In the genomic region with DNA sequence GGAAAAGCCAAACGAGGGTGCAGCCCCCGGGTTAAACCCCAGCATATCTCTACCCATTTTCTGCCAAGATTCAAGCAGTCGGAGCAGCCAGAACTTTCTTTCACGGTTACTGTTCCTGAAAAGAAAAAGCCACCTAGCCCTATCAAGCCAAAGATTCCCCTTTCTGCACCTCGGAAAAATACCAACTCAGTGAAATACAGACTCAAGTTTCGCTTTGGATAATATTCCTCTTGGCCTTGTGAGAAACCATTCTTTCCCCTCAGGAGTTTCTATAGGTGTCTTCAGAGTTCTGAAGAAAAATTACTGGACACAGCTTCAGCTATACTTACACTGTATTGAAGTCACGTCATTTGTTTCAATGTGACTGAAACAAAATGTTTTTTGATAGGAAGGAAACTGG, we compare ENCODE assay signal across 32 cellular contexts. TPM values are rescaled to one million over a fixed set of nuclear protein-coding genes. Genes with fewer than 3 reads are reported as not detected.
"Had no signal": no experiment of that assay in that cellular context is flagged by ENCODE, and none has a peak within 500 bp of the region (broad histone marks: within the 10 kb centered on the region; RNA-seq: fewer than 3 reads in every experiment).

No MANE protein-coding gene starts in this region.

- H3K4me1 ChIP-seq: right lobe of liver, stomach, thyroid gland, upper lobe of left lung, vagina had no signal

- ATAC-seq: activated CD4-positive, alpha-beta T cell treated with anti-CD3 and anti-CD28 coated beads for 36 hours; activated CD8-positive, alpha-beta memory T cell treated with anti-CD3 and anti-CD28 coated beads, Interleukin-2, amount 10 ng/mL, durations not matched to agents 7 days and 5 days; activated CD8-positive, alpha-beta T cell treated with anti-CD3 and anti-CD28 coated beads, Interleukin-2, amount 10 ng/mL, durations not matched to agents 7 days and 5 days; activated naive CD8-positive, alpha-beta T cell treated with anti-CD3 and anti-CD28 coated beads, Interleukin-2, amount 50 U/mL, for 24 hours; left colon; naive thymus-derived CD8-positive, alpha-beta T cell; right lobe of liver; stimulated activated naive B cell treated with anti-CD40 and anti-IgM and Interleukin-4, amounts not matched to agents 10 μg/mL and 1 μg/mL and 100 μg/mL, for 72 hours had no signal

- H3K9me3 ChIP-seq: right lobe of liver, stomach, thyroid gland, upper lobe of left lung, vagina had no signal

- FAIRE-seq: bronchial epithelial cell, small intestine had no signal

- H3K4me3 ChIP-seq: right lobe of liver, stomach, thyroid gland, upper lobe of left lung, vagina had no signal

- H3K27ac ChIP-seq: right lobe of liver, stomach, thyroid gland, upper lobe of left lung, vagina had no signal

- H3K27me3 ChIP-seq: thyroid gland, upper lobe of left lung, vagina had no signal

- DNase-seq: activated CD4-positive, alpha-beta T cell treated with anti-CD3 and anti-CD28 coated beads for 36 hours; activated CD4-positive, CD25-positive, alpha-beta regulatory T cell; activated CD8-positive, alpha-beta memory T cell treated with anti-CD3 and anti-CD28 coated beads, Interleukin-2, amount 10 ng/mL, durations not matched to agents 7 days and 5 days; activated CD8-positive, alpha-beta T cell treated with anti-CD3 and anti-CD28 coated beads, Interleukin-2, amount 10 ng/mL, durations not matched to agents 7 days and 5 days; activated naive CD8-positive, alpha-beta T cell treated with anti-CD3 and anti-CD28 coated beads, Interleukin-2, amount 50 U/mL, for 24 hours; activated T-cell treated with anti-CD3 and anti-CD28 coated beads, Interleukin-2, amount 50 U/mL, for 48 hours; dermis blood vessel endothelial cell; effector CD4-positive, alpha-beta T cell; foreskin fibroblast; head of caudate nucleus; hippocampal formation; immature natural killer cell; kidney; left colon; mammary epithelial cell; naive thymus-derived CD8-positive, alpha-beta T cell; nucleus accumbens; posterior cingulate gyrus; right lobe of liver; small intestine; stimulated activated CD4-positive, alpha-beta T cell treated with anti-CD3 and anti-CD28 coated beads, Interleukin-1b, Interleukin-23, amount 100 ng/mL, for 48 hours; stimulated activated CD4-positive, alpha-beta T cell treated with anti-CD3 and anti-CD28 coated beads, Interleukin-4, amount 100 ng/mL, for 4 hours; stimulated activated naive B cell treated with anti-CD40 and anti-IgM and Interleukin-4, amounts not matched to agents 10 μg/mL and 1 μg/mL and 100 μg/mL, for 72 hours; stomach; thyroid gland; upper lobe of left lung had no signal

- H3K36me3 ChIP-seq: right lobe of liver, stomach, thyroid gland, upper lobe of left lung, vagina had no signal

RNA-seq across cellular contexts. Expression of gene FGF5, which starts 20.0 kb away (rescaled TPM):
- total RNA-seq: activated CD4-positive, alpha-beta T cell treated with anti-CD3 and anti-CD28 coated beads for 36 hours; activated CD8-positive, alpha-beta memory T cell treated with anti-CD3 and anti-CD28 coated beads, Interleukin-2, amount 10 ng/mL, durations not matched to agents 7 days and 5 days; activated CD8-positive, alpha-beta T cell treated with anti-CD3 and anti-CD28 coated beads, Interleukin-2, amount 10 ng/mL, durations not matched to agents 7 days and 5 days; liver; naive thymus-derived CD8-positive, alpha-beta T cell; neural crest cell; right lobe of liver; thyroid gland; upper lobe of left lung; vagina had no signal
- polyA plus RNA-seq: immature natural killer cell; naive thymus-derived CD8-positive, alpha-beta T cell; stomach had no signal

RNA-seq across cellular contexts. Expression of gene CFAP299, which starts 49.1 kb away (rescaled TPM):
- total RNA-seq: activated CD4-positive, alpha-beta T cell treated with anti-CD3 and anti-CD28 coated beads for 36 hours; activated CD8-positive, alpha-beta memory T cell treated with anti-CD3 and anti-CD28 coated beads, Interleukin-2, amount 10 ng/mL, durations not matched to agents 7 days and 5 days; activated CD8-positive, alpha-beta T cell treated with anti-CD3 and anti-CD28 coated beads, Interleukin-2, amount 10 ng/mL, durations not matched to agents 7 days and 5 days; activated T-helper 2 cell treated with anti-CD3 and anti-CD28 coated beads, Interferon-gamma antibody, Interleukin-2, Interleukin-4, amounts not matched to agents 10 μg/mL and 5 μg/mL and 100 μg/mL, durations not matched to agents 14 hours and 24 hours and 36 hours; epithelial cell of proximal tubule; left colon; liver; mammary epithelial cell; naive thymus-derived CD8-positive, alpha-beta T cell; neural crest cell; right lobe of liver; vagina had no signal
- polyA plus RNA-seq: liver, mammary epithelial cell, small intestine, stomach had no signal
